ENCODE assay signal across 1 cellular context in the genomic region with DNA sequence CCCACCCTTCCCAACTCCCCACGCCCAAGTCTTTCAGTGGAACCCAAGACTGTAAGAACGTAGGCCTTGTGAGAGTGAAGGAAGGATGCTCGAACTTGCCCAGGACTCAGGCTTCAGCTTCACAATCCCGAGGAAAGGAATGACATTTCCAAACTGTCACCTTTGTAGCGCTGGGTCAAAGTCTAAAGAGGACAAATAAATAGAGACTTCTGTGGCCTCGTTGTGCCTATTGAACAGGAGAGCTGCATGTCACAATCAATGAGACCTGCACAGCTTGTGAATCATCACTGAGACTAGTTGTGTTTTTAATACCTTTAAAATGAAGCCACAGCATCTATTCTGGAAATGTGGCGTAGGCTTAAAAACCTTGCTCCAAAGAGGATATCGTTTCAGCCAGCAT.
TF ChIP-seq lines count a peak whose summit lies in the region.

No MANE protein-coding gene starts in this region.

TF ChIP-seq in HepG2, 621 proteins besides CTCF, POLR2A, EP300 and RAD21 (continued from another document and continues in another):
- TF ChIP-seq, protein P1, sequence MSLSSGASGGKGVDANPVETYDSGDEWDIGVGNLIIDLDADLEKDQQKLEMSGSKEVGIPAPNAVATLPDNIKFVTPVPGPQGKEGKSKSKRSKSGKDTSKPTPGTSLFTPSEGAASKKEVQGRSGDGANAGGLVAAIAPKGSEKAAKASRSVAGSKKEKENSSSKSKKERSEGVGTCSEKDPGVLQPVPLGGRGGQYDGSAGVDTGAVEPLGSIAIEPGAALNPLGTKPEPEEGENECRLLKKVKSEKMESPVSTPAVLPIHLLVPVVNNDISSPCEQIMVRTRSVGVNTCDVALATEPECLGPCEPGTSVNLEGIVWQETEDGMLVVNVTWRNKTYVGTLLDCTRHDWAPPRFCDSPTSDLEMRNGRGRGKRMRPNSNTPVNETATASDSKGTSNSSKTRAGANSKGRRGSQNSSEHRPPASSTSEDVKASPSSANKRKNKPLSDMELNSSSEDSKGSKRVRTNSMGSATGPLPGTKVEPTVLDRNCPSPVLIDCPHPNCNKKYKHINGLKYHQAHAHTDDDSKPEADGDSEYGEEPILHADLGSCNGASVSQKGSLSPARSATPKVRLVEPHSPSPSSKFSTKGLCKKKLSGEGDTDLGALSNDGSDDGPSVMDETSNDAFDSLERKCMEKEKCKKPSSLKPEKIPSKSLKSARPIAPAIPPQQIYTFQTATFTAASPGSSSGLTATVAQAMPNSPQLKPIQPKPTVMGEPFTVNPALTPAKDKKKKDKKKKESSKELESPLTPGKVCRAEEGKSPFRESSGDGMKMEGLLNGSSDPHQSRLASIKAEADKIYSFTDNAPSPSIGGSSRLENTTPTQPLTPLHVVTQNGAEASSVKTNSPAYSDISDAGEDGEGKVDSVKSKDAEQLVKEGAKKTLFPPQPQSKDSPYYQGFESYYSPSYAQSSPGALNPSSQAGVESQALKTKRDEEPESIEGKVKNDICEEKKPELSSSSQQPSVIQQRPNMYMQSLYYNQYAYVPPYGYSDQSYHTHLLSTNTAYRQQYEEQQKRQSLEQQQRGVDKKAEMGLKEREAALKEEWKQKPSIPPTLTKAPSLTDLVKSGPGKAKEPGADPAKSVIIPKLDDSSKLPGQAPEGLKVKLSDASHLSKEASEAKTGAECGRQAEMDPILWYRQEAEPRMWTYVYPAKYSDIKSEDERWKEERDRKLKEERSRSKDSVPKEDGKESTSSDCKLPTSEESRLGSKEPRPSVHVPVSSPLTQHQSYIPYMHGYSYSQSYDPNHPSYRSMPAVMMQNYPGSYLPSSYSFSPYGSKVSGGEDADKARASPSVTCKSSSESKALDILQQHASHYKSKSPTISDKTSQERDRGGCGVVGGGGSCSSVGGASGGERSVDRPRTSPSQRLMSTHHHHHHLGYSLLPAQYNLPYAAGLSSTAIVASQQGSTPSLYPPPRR (CRISPR knock-in tag; IDR thresholded peaks at IDR 0.05; ENCODE audit: borderline replicate concordance) = no peak
- TF ChIP-seq ZNF468 (CRISPR knock-in tag; IDR thresholded peaks at IDR 0.05) (no peak), ARID2 (CRISPR knock-in tag; IDR thresholded peaks at IDR 0.05; ENCODE audit: borderline replicate concordance) (no peak), FOXO1 (CRISPR knock-in tag; IDR thresholded peaks at IDR 0.05) (peak; percentile 47; the same call in 1 of the 2 replicates), AGO1 (IDR thresholded peaks at IDR 0.05; ENCODE audit: low read depth, low read length, poor library complexity, severe bottlenecking) (no peak), ZMYM4 (CRISPR knock-in tag; IDR thresholded peaks at IDR 0.05) (peak; percentile 53; the same call in 1 of the 2 replicates), ZBTB7A (CRISPR knock-in tag; IDR thresholded peaks at IDR 0.05) (no peak), CC2D1A (CRISPR knock-in tag; IDR thresholded peaks at IDR 0.05) (no peak), RNF2 (conservative IDR thresholded peaks at IDR 0.05; ENCODE audit: low read depth) (no peak), ADNP (CRISPR knock-in tag; IDR thresholded peaks at IDR 0.05) (no peak), RARA (CRISPR knock-in tag; IDR thresholded peaks at IDR 0.05) (peak; percentile 47; the same call in 1 of the 2 replicates), MLLT10 (CRISPR knock-in tag; IDR thresholded peaks at IDR 0.05) (no peak), ZNF670 (CRISPR knock-in tag; IDR thresholded peaks at IDR 0.05; ENCODE audit: borderline replicate concordance) (no peak), SRSF9 (IDR thresholded peaks at IDR 0.05; ENCODE audit: borderline replicate concordance, insufficient read depth, low read depth, low read length, poor library complexity, severe bottlenecking) (no peak), CEBPB (IDR thresholded peaks at IDR 0.05; ENCODE audit: borderline replicate concordance, low read depth, low read length) (peak; percentile 83), MED8 (CRISPR knock-in tag; IDR thresholded peaks at IDR 0.05; ENCODE audit: insufficient replicate concordance) (no peak), EED (CRISPR knock-in tag; IDR thresholded peaks at IDR 0.05) (no peak), ZNF598 (CRISPR knock-in tag; IDR thresholded peaks at IDR 0.05; ENCODE audit: borderline replicate concordance) (no peak), TCF12 (IDR thresholded peaks at IDR 0.05) (no peak), TCF12 (CRISPR knock-in tag; IDR thresholded peaks at IDR 0.05) (no peak), ZNF432 (CRISPR knock-in tag; IDR thresholded peaks at IDR 0.05; ENCODE audit: borderline replicate concordance) (no peak), ZFAT (CRISPR knock-in tag; conservative IDR thresholded peaks at IDR 0.05) (no peak), ZNF44 (CRISPR knock-in tag; IDR thresholded peaks at IDR 0.05) (no peak), ZNF484 (CRISPR knock-in tag; IDR thresholded peaks at IDR 0.05; ENCODE audit: borderline replicate concordance, low read depth) (no peak), ZMYM2 (CRISPR knock-in tag; IDR thresholded peaks at IDR 0.05) (0 out of 2 replicates have a peak, but pooled peaks have one; percentile 44), GATA4 (IDR thresholded peaks at IDR 0.05; ENCODE audit: borderline replicate concordance, low read depth) (no peak), PCBP1 (IDR thresholded peaks at IDR 0.05; ENCODE audit: borderline replicate concordance, low read depth, low read length) (no peak), SIN3A (IDR thresholded peaks at IDR 0.05; ENCODE audit: borderline replicate concordance, low read depth, low read length) (no peak), ZNF501 (CRISPR knock-in tag; IDR thresholded peaks at IDR 0.05) (no peak), AHR (CRISPR knock-in tag; IDR thresholded peaks at IDR 0.05) (no peak), ARNTL (CRISPR knock-in tag; IDR thresholded peaks at IDR 0.05) (no peak), ELF1 (CRISPR knock-in tag; IDR thresholded peaks at IDR 0.05) (no peak), NCOA1 (CRISPR knock-in tag; IDR thresholded peaks at IDR 0.05) (no peak), U2AF1 (optimal IDR thresholded peaks at IDR 0.05; ENCODE audit: low read depth, low read length) (no peak), RORA (CRISPR knock-in tag; IDR thresholded peaks at IDR 0.05) (no peak), ZNF124 (CRISPR knock-in tag; IDR thresholded peaks at IDR 0.05) (no peak)
- TF ChIP-seq, protein P2, sequence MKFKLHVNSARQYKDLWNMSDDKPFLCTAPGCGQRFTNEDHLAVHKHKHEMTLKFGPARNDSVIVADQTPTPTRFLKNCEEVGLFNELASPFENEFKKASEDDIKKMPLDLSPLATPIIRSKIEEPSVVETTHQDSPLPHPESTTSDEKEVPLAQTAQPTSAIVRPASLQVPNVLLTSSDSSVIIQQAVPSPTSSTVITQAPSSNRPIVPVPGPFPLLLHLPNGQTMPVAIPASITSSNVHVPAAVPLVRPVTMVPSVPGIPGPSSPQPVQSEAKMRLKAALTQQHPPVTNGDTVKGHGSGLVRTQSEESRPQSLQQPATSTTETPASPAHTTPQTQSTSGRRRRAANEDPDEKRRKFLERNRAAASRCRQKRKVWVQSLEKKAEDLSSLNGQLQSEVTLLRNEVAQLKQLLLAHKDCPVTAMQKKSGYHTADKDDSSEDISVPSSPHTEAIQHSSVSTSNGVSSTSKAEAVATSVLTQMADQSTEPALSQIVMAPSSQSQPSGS (CRISPR knock-in tag; IDR thresholded peaks at IDR 0.05) = 0 out of 2 replicates have a peak, but pooled peaks have one; percentile 19
- TF ChIP-seq, protein P3, sequence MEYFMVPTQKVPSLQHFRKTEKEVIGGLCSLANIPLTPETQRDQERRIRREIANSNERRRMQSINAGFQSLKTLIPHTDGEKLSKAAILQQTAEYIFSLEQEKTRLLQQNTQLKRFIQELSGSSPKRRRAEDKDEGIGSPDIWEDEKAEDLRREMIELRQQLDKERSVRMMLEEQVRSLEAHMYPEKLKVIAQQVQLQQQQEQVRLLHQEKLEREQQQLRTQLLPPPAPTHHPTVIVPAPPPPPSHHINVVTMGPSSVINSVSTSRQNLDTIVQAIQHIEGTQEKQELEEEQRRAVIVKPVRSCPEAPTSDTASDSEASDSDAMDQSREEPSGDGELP (IDR thresholded peaks at IDR 0.05; ENCODE audit: borderline replicate concordance, low read depth) = no peak
- TF ChIP-seq, protein P4, sequence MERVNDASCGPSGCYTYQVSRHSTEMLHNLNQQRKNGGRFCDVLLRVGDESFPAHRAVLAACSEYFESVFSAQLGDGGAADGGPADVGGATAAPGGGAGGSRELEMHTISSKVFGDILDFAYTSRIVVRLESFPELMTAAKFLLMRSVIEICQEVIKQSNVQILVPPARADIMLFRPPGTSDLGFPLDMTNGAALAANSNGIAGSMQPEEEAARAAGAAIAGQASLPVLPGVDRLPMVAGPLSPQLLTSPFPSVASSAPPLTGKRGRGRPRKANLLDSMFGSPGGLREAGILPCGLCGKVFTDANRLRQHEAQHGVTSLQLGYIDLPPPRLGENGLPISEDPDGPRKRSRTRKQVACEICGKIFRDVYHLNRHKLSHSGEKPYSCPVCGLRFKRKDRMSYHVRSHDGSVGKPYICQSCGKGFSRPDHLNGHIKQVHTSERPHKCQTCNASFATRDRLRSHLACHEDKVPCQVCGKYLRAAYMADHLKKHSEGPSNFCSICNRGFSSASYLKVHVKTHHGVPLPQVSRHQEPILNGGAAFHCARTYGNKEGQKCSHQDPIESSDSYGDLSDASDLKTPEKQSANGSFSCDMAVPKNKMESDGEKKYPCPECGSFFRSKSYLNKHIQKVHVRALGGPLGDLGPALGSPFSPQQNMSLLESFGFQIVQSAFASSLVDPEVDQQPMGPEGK (CRISPR knock-in tag; IDR thresholded peaks at IDR 0.05) = no peak
- TF ChIP-seq, protein P5, sequence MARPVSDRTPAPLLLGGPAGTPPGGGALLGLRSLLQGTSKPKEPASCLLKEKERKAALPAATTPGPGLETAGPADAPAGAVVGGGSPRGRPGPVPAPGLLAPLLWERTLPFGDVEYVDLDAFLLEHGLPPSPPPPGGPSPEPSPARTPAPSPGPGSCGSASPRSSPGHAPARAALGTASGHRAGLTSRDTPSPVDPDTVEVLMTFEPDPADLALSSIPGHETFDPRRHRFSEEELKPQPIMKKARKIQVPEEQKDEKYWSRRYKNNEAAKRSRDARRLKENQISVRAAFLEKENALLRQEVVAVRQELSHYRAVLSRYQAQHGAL (CRISPR knock-in tag; IDR thresholded peaks at IDR 0.05; ENCODE audit: not compliant biosample characterization) = no peak
- TF ChIP-seq, protein P6, sequence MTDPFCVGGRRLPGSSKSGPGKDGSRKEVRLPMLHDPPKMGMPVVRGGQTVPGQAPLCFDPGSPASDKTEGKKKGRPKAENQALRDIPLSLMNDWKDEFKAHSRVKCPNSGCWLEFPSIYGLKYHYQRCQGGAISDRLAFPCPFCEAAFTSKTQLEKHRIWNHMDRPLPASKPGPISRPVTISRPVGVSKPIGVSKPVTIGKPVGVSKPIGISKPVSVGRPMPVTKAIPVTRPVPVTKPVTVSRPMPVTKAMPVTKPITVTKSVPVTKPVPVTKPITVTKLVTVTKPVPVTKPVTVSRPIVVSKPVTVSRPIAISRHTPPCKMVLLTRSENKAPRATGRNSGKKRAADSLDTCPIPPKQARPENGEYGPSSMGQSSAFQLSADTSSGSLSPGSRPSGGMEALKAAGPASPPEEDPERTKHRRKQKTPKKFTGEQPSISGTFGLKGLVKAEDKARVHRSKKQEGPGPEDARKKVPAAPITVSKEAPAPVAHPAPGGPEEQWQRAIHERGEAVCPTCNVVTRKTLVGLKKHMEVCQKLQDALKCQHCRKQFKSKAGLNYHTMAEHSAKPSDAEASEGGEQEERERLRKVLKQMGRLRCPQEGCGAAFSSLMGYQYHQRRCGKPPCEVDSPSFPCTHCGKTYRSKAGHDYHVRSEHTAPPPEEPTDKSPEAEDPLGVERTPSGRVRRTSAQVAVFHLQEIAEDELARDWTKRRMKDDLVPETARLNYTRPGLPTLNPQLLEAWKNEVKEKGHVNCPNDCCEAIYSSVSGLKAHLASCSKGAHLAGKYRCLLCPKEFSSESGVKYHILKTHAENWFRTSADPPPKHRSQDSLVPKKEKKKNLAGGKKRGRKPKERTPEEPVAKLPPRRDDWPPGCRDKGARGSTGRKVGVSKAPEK (CRISPR knock-in tag; IDR thresholded peaks at IDR 0.05; ENCODE audit: borderline replicate concordance) = no peak
- TF ChIP-seq, protein P7, sequence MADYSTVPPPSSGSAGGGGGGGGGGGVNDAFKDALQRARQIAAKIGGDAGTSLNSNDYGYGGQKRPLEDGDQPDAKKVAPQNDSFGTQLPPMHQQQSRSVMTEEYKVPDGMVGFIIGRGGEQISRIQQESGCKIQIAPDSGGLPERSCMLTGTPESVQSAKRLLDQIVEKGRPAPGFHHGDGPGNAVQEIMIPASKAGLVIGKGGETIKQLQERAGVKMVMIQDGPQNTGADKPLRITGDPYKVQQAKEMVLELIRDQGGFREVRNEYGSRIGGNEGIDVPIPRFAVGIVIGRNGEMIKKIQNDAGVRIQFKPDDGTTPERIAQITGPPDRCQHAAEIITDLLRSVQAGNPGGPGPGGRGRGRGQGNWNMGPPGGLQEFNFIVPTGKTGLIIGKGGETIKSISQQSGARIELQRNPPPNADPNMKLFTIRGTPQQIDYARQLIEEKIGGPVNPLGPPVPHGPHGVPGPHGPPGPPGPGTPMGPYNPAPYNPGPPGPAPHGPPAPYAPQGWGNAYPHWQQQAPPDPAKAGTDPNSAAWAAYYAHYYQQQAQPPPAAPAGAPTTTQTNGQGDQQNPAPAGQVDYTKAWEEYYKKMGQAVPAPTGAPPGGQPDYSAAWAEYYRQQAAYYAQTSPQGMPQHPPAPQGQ (CRISPR knock-in tag; IDR thresholded peaks at IDR 0.05; ENCODE audit: borderline replicate concordance) = no peak
- TF ChIP-seq, protein P8, sequence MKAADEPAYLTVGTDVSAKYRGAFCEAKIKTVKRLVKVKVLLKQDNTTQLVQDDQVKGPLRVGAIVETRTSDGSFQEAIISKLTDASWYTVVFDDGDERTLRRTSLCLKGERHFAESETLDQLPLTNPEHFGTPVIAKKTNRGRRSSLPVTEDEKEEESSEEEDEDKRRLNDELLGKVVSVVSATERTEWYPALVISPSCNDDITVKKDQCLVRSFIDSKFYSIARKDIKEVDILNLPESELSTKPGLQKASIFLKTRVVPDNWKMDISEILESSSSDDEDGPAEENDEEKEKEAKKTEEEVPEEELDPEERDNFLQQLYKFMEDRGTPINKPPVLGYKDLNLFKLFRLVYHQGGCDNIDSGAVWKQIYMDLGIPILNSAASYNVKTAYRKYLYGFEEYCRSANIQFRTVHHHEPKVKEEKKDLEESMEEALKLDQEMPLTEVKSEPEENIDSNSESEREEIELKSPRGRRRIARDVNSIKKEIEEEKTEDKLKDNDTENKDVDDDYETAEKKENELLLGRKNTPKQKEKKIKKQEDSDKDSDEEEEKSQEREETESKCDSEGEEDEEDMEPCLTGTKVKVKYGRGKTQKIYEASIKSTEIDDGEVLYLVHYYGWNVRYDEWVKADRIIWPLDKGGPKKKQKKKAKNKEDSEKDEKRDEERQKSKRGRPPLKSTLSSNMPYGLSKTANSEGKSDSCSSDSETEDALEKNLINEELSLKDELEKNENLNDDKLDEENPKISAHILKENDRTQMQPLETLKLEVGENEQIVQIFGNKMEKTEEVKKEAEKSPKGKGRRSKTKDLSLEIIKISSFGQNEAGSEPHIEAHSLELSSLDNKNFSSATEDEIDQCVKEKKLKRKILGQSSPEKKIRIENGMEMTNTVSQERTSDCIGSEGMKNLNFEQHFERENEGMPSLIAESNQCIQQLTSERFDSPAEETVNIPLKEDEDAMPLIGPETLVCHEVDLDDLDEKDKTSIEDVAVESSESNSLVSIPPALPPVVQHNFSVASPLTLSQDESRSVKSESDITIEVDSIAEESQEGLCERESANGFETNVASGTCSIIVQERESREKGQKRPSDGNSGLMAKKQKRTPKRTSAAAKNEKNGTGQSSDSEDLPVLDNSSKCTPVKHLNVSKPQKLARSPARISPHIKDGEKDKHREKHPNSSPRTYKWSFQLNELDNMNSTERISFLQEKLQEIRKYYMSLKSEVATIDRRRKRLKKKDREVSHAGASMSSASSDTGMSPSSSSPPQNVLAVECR (CRISPR knock-in tag; IDR thresholded peaks at IDR 0.05; ENCODE audit: borderline replicate concordance) = no peak; the same call in 1 of the 2 replicates
